27 cellular contexts compared by ENCODE assay signal in the genomic region with DNA sequence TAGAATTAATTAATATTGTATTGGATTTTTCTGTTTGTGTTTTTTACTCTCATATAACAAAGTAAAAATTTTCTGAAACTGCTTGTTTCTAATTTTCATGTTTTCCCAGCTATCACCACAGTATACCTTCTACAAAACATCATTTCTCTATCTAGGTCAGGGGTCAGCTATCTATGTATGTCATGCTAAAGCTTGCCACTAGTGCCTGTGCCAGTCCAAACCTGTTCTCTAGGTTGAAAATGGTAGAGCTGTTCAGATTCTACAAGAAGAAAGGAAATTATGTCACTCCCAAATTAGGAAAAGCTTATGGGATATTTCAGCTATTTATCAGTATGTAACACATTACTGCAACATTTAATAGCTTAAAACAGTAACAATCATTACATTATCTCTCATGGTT. TPM values are rescaled to one million over a fixed set of nuclear protein-coding genes. Genes with fewer than 3 reads are reported as not detected.
"Had no signal": no experiment of that assay in that cellular context is flagged by ENCODE, and none has a peak within 500 bp of the region (broad histone marks: within the 10 kb centered on the region; RNA-seq: fewer than 3 reads in every experiment).

No MANE protein-coding gene starts in this region.

- ATAC-seq: activated CD8-positive, alpha-beta T cell treated with anti-CD3 and anti-CD28 coated beads for 36 hours; activated naive CD4-positive, alpha-beta T cell treated with anti-CD3 and anti-CD28 coated beads, Interleukin-2, amount 50 U/mL, for 72 hours; body of pancreas; heart right ventricle; mucosa of descending colon; natural killer cell treated with Interleukin-12 subunit alpha and Interleukin-12 subunit beta and Interleukin-15 and Interleukin-18, amount 100 ng/mL, for 72 hours; right cardiac atrium; T-helper 17 cell had no signal

- H3K36me3 ChIP-seq: cardiac muscle cell, heart right ventricle, left ventricle myocardium inferior, spleen, suprapubic skin, tibial artery had no signal

- H3K9me3 ChIP-seq: body of pancreas, heart right ventricle, left ventricle myocardium inferior, mucosa of descending colon, spleen, suprapubic skin, tibial artery had no signal

- H3K4me3 ChIP-seq: body of pancreas, cardiac muscle cell, coronary artery, dorsolateral prefrontal cortex, heart right ventricle, left ventricle myocardium inferior, lung, mucosa of descending colon, spleen, suprapubic skin, tibial artery had no signal

- DNase-seq: activated B cell treated with CpG ODN at 0.5 μM for 24 hours; activated CD4-positive, alpha-beta T cell treated with anti-CD3 and anti-CD28 coated beads, Interleukin-2, amount 50 U/mL, for 1 hour; activated CD8-positive, alpha-beta T cell treated with anti-CD3 and anti-CD28 coated beads for 36 hours; activated T-cell treated with anti-CD3 and anti-CD28 coated beads, Interleukin-2, amount 50 U/mL, for 48 hours; aorta; body of pancreas; cerebellar nuclear complex; dorsolateral prefrontal cortex; effector memory CD4-positive, alpha-beta T cell; foreskin fibroblast; heart right ventricle; left ventricle myocardium inferior; mucosa of descending colon; posterior cingulate gyrus; right cardiac atrium; spleen; stimulated activated naive CD4-positive, alpha-beta T cell; T-helper 17 cell; T1000; tibial artery had no signal

- H3K27ac ChIP-seq: body of pancreas, cardiac muscle cell, coronary artery, dorsolateral prefrontal cortex, heart right ventricle, left ventricle myocardium inferior, spleen, suprapubic skin, tibial artery had no signal

- H3K27me3 ChIP-seq: body of pancreas, cardiac muscle cell, dorsolateral prefrontal cortex, heart right ventricle, spleen, suprapubic skin, tibial artery had no signal

- H3K4me1 ChIP-seq: left ventricle myocardium inferior, suprapubic skin had no signal

RNA-seq across cellular contexts. Expression of a gene that starts 5.8 kb away (rescaled TPM):
- total RNA-seq: activated B cell treated with CpG ODN at 0.5 μM for 24 hours; activated naive CD4-positive, alpha-beta T cell treated with anti-CD3 and anti-CD28 coated beads, Interleukin-2, amount 50 U/mL, for 72 hours; activated T-helper 2 cell treated with anti-CD3 and anti-CD28 coated beads, Interferon-gamma antibody, Interleukin-2, Interleukin-4, amounts not matched to agents 10 μg/mL and 5 μg/mL and 100 μg/mL, durations not matched to agents 14 hours and 24 hours and 36 hours had no signal
